Comparison of ENCODE assay signal across 19 cellular contexts in genomic region chr14:38958589-38958988, GRCh38.
DNase-seq lines count a peak whose midpoint lies in the region; ATAC-seq, FAIRE-seq and TF ChIP-seq lines count a peak whose summit lies in the region.
"Had no signal": no experiment of that assay in that cellular context is flagged by ENCODE, and none has a peak within 500 bp of the region (broad histone marks: within the 10 kb centered on the region; RNA-seq: fewer than 3 reads in every experiment).

No MANE protein-coding gene starts in this region.

- no peak for TF ChIP-seq POLR2A in HepG2 (IDR thresholded peaks at IDR 0.05; ENCODE audit: insufficient read depth in 1 of 2, low read depth in 2 of 2, low read length in 2 of 2)
- no peak for TF ChIP-seq POLR2A in right lobe of liver (IDR thresholded peaks at IDR 0.05)

- H2AFZ ChIP-seq in HepG2 (ENCODE audit: low read length) = no peak overlapping the region

- H3K4me3 ChIP-seq in HepG2 (replicated peaks in 1 of 3; ENCODE audit: insufficient read depth in 1 of 3, low read depth in 2 of 3, low read length in 3 of 3) (no peak overlapping the region), right lobe of liver (no peak overlapping the region), fibroblast of mammary gland (ENCODE audit: control insufficient read depth, low read depth, low read length) (no peak overlapping the region), endodermal cell (ENCODE audit: low read length) (no peak overlapping the region), psoas muscle (no peak overlapping the region)

- WGBS in HepG2 (ENCODE audit: low lambda C conversion rate) = 65% methylated on average over 3 of the region's 3 CpGs
- 74% methylated on average over 3 of the region's 3 CpGs for WGBS in right lobe of liver (ENCODE audit: insufficient coverage, low coverage, low lambda C conversion rate, missing lambda C conversion rate)
- 86 to 94% methylated on average over 3 of the region's 3 CpGs for WGBS in endodermal cell (ENCODE audit: insufficient coverage in 1 of 2, insufficient read length in 1 of 2), 2 experiments
- 76 to 82% (median 76%) methylated on average over 3 of the region's 3 CpGs for WGBS in psoas muscle, 3 donors

- H3K27ac Mint-ChIP-seq in endodermal cell = no peak overlapping the region
- H3K27ac Mint-ChIP-seq: B cell; CD4-positive, alpha-beta memory T cell had no signal

- no peaks in the 10 kb centered on the region for H3K79me2 ChIP-seq in HepG2 (ENCODE audit: insufficient read depth, low read length)

- H3K27ac ChIP-seq in HepG2 (ENCODE audit: extremely low read length, insufficient read depth, low read length) (no peak overlapping the region), right lobe of liver (no peak overlapping the region), endodermal cell (ENCODE audit: low read depth, low read length) (no peak overlapping the region), psoas muscle (no peak overlapping the region)

- no peaks in the 10 kb centered on the region for H3K9me3 Mint-ChIP-seq in endodermal cell
- H3K9me3 Mint-ChIP-seq: CD4-positive, alpha-beta memory T cell had no signal

- CTCF ChIA-PET in HepG2 (lab: Yijun Ruan, JAX; ENCODE audit: low intra/inter-chr PET ratio, low total read pairs) = no interaction called here

- no peaks in the 10 kb centered on the region for H3K4me1 Mint-ChIP-seq in endodermal cell
- H3K4me1 Mint-ChIP-seq: B cell; CD4-positive, alpha-beta memory T cell had no signal

- TF ChIP-seq EP300 in HepG2 (IDR thresholded peaks at IDR 0.05; ENCODE audit: low read depth in 2 of 2, low read length in 2 of 2) (no peak), HepG2 (CRISPR knock-in tag; IDR thresholded peaks at IDR 0.05; ENCODE audit: borderline replicate concordance) (no peak)

- H3K36me3 Mint-ChIP-seq in endodermal cell (ENCODE audit: low read depth) = no peaks in the 10 kb centered on the region
- H3K36me3 Mint-ChIP-seq: CD4-positive, alpha-beta memory T cell had no signal

- TF ChIP-seq CTCF in HepG2 (CRISPR knock-in tag; IDR thresholded peaks at IDR 0.05) (no peak), right lobe of liver (IDR thresholded peaks at IDR 0.05) (no peak), fibroblast of mammary gland (conservative IDR thresholded peaks at IDR 0.05; ENCODE audit: control insufficient read depth, insufficient read depth, low read depth, low read length) (no peak), endodermal cell (conservative IDR thresholded peaks at IDR 0.05) (no peak), psoas muscle (IDR thresholded peaks at IDR 0.05) (no peak)

- H3K36me3 ChIP-seq in HepG2 (replicated peaks in 1 of 2; ENCODE audit: control insufficient read depth in 1 of 2, insufficient read depth in 2 of 2, low read length in 2 of 2) (no peaks in the 10 kb centered on the region), right lobe of liver (no peaks in the 10 kb centered on the region), endodermal cell (ENCODE audit: control insufficient read depth, insufficient read depth, low read length) (no peaks in the 10 kb centered on the region), psoas muscle (ENCODE audit: insufficient read depth in 1 of 2, low read depth in 1 of 2) (no peaks in the 10 kb centered on the region)

- no peak overlapping the region for H3K4me3 Mint-ChIP-seq in endodermal cell
- H3K4me3 Mint-ChIP-seq: B cell; CD4-positive, alpha-beta memory T cell had no signal

- DNase-seq in HepG2 (ENCODE audit: low spot score) (no peak), right lobe of liver (no peak), NCI-H69 (lab: John Stamatoyannopoulos, UW) (peak; percentile 49), fibroblast of mammary gland (ENCODE audit: low read depth) (peak; percentile 24), endodermal cell (no peak), psoas muscle (no peak), NCI-H2107 (lab: John Stamatoyannopoulos, UW) (no peak)
- DNase-seq: ACHN; CD4-positive, alpha-beta memory T cell; H7; KG1; MM.1S; NCI-H1436; NCI-H2081; NCI-H82; SHP77 treated with DMSO at 0.1 percent for 48 hours had no signal

- H3K27me3 Mint-ChIP-seq in endodermal cell (ENCODE audit: insufficient read depth) = peaks cover 13% of the 10 kb centered on the region

- intact Hi-C loops in HepG2 (cut with micrococcal nuclease; ENCODE audit: unreplicated experiment) = no loop called here
- intact Hi-C loops in right lobe of liver (cut with DNase I) = no loop called here
- intact Hi-C loops in psoas muscle (cut with DNase I) = no loop called here

- H3K9ac ChIP-seq in HepG2 (ENCODE audit: insufficient read depth, low read depth, low read length) (no peak overlapping the region), endodermal cell (ENCODE audit: extremely low read depth, low read length, poor library complexity, severe bottlenecking) (no peak overlapping the region)

- H3K4me2 ChIP-seq in HepG2 (ENCODE audit: low read depth, low read length) = no peak overlapping the region

- no peaks in the 10 kb centered on the region for H3K27me3 ChIP-seq in HepG2 (ENCODE audit: control insufficient read depth in 1 of 2, insufficient read depth in 2 of 2, low read length in 2 of 2)
- no peaks in the 10 kb centered on the region for H3K27me3 ChIP-seq in right lobe of liver
- H3K27me3 ChIP-seq in endodermal cell (ENCODE audit: control insufficient read depth, insufficient read depth, low read length, poor library complexity, severe bottlenecking) = no peaks in the 10 kb centered on the region
- H3K27me3 ChIP-seq in psoas muscle (ENCODE audit: insufficient read depth in 3 of 3, low read length in 2 of 3) = no peaks in the 10 kb centered on the region

- no peak for ATAC-seq in HepG2
- ATAC-seq in right lobe of liver = no peak
- ATAC-seq in psoas muscle = no peak

- in situ Hi-C loops in HepG2 (cut with HindIII; ENCODE audit: extremely low pct_ligation_motif_present, low pct_unique_long_range_greater_than_20kb) = no loop called here

- no peak for TF ChIP-seq RAD21 in HepG2 (CRISPR knock-in tag; IDR thresholded peaks at IDR 0.05)

- no TSS peak for BruUV-seq in HepG2 (replicated peaks; lab: Mats Ljungman, UMichigan)

- no peaks in the 10 kb centered on the region for H3K4me1 ChIP-seq in HepG2 (ENCODE audit: insufficient read depth, low read length)
- H3K4me1 ChIP-seq in right lobe of liver = no peaks in the 10 kb centered on the region
- no peaks in the 10 kb centered on the region for H3K4me1 ChIP-seq in endodermal cell (ENCODE audit: control insufficient read depth, insufficient read depth, low read length)
- no peaks in the 10 kb centered on the region for H3K4me1 ChIP-seq in psoas muscle

- H3K9me3 ChIP-seq in HepG2 (ENCODE audit: low read length) = no peaks in the 10 kb centered on the region
- no peaks in the 10 kb centered on the region for H3K9me3 ChIP-seq in right lobe of liver
- H3K9me3 ChIP-seq in endodermal cell (ENCODE audit: control insufficient read depth, low read length) = no peaks in the 10 kb centered on the region
- H3K9me3 ChIP-seq in psoas muscle = no peaks in the 10 kb centered on the region

- no peak for FAIRE-seq in HepG2 (lab: Jason Lieb, UNC)
- FAIRE-seq: D721Med, RCC 7860 had no signal

- no peaks in the 10 kb centered on the region for H4K20me1 ChIP-seq in HepG2 (ENCODE audit: insufficient read depth, low read length)

- POLR2A ChIA-PET in HepG2 (lab: Yijun Ruan, JAX) = no interaction called here

TF ChIP-seq in HepG2, 621 proteins besides CTCF, POLR2A, EP300 and RAD21:
- TF ChIP-seq CREB1 (IDR thresholded peaks at IDR 0.05) = peak; percentile 67
- TF ChIP-seq CREB1 (CRISPR knock-in tag; IDR thresholded peaks at IDR 0.05) = no peak
- no peak for TF ChIP-seq ZBTB20 (CRISPR knock-in tag; IDR thresholded peaks at IDR 0.05; ENCODE audit: borderline replicate concordance, low read depth)
- no peak for TF ChIP-seq CBX1 (IDR thresholded peaks at IDR 0.05; ENCODE audit: low read depth)

Comparison
In these comparisons a context has a peak if more than half of its experiments do, and no peak if none do; other contexts are left out.
1. DNase-seq: peak in NCI-H69 (single experiment) and fibroblast of mammary gland (single experiment); none in HepG2 (single experiment), right lobe of liver (0 of 3), endodermal cell (single experiment), psoas muscle (0 of 2) and NCI-H2107 (single experiment).